8 cellular contexts compared by ENCODE assay signal in genomic region chr19:2151339-2152229, GRCh38. TPM values are rescaled to one million over a fixed set of nuclear protein-coding genes. Genes with fewer than 3 reads are reported as not detected.
A peak's percentile ranks its signal among the peaks of the same experiment; 100 is the strongest.
DNase-seq lines count a peak whose midpoint lies in the region; ATAC-seq and TF ChIP-seq lines count a peak whose summit lies in the region.

TSS of gene AP3D1 (minus strand) at chr19:2151566. CDS start at chr19:2151334, 232 bp downstream.

- POLR2A ChIA-PET in GM10248 (lab: Yijun Ruan, JAX), result interaction anchor here (0.6 to 1.7 kb wide), 5 partner anchors 18 to 324 kb away, joined by 3 to 7 read pairs (median 4); partner anchors contain the start of gene GADD45B

- DNase-seq in GM10248 (ENCODE audit: extremely low spot score) (peak; percentile 100), NCI-H1105 (lab: John Stamatoyannopoulos, UW) (peak; percentile 99), SKM-1 treated with dmso at 0.1 percent for 144 hours (lab: John Stamatoyannopoulos, UW; ENCODE audit: unreplicated experiment) (peak; percentile 90), glomerular endothelial cell (ENCODE audit: extremely low read depth, low read depth, low spot score) (peak; percentile 98), occipital lobe (lab: John Stamatoyannopoulos, UW) (peak; percentile 99)

- H3K27me3 Mint-ChIP-seq in activated naive CD8-positive, alpha-beta T cell, result no peaks in the 10 kb centered on the region

- H3K27ac Mint-ChIP-seq in activated naive CD8-positive, alpha-beta T cell, result peak within 1 kb of the TSS; percentile 81

- H3K9me3 Mint-ChIP-seq in activated naive CD8-positive, alpha-beta T cell (ENCODE audit: low read depth), result no peaks in the 10 kb centered on the region

- H3K4me1 Mint-ChIP-seq in activated naive CD8-positive, alpha-beta T cell (ENCODE audit: low read depth), result peaks cover 30% of the 10 kb centered on the region

- peak within 1 kb of the TSS; percentile 47 for H3K27ac ChIP-seq in temporal lobe (ENCODE audit: low read depth, low read length)

- ATAC-seq in HG02623 (IDR thresholded peaks at IDR 0.05; ENCODE audit: unreplicated experiment), result peak; percentile 82

- TF ChIP-seq CTCF in GM10248 (IDR thresholded peaks at IDR 0.05; ENCODE audit: control extremely low read depth, extremely low read depth, low read depth, missing control alignments), result no peak

- CTCF ChIA-PET in GM10248 (lab: Yijun Ruan, JAX), result interaction anchor here (0.9 to 2.8 kb wide), 8 partner anchors 9 to 460 kb away, joined by 3 to 6 read pairs (median 3); no protein-coding TSS in a partner anchor

- H3K36me3 Mint-ChIP-seq in activated naive CD8-positive, alpha-beta T cell, result no peaks in the 10 kb centered on the region

- H3K4me3 Mint-ChIP-seq in activated naive CD8-positive, alpha-beta T cell, result peak within 1 kb of the TSS; percentile 83

RNA-seq across cellular contexts. Expression of gene AP3D1, which starts in this region (rescaled TPM):
- total RNA-seq in glomerular endothelial cell (128 and 195 TPM in 2 replicates), occipital lobe (64.3 TPM), temporal lobe (61.5 TPM)

Comparison
In these comparisons a context has a peak if more than half of its experiments do, and no peak if none do; other contexts are left out.
1. Peak in every context shown above with its lines: DNase-seq, ATAC-seq and H3K27ac ChIP-seq.